1 cellular context compared by ENCODE assay signal in the genomic region with DNA sequence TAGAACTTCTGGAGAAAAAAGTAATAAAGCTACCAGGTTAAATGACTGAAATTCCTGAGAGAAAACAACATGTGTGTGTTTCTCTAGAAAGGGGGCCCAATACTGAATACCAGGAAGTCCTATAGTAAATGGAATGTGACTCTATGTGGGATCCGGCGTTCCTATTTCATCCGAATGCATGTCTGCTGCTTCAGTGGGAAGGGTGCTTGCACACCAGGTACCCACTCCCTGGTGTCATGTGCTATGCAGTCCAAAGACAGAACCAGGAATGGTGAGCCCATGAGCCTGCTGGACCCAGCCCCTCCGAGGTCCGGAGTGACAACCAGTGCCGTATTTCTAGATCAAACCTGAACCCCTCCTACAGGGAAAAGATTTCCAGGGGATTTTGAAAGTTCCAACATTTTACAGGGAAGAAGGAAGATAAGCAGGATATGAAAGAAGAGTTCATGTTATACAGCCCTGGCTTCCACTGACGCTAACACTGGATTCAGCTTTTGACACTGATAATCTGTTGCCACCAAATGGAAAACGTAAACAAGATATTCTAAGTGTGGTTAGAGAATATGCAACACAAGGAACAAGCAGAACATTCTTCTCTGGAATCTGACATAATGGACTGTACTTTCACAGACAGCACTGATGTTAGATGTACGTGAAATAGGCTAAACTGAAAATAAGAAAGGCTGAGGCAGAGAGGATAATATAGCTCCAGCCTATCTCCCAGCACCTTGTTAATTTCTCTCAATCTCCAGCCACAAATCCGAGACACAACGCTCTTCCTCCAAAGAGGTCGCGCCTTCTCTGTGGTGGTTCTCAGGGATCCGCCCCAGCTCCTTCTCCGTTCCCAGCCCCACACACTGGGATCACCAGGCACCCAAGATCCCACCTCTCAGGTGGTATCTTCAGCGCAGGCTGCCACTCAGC.
TF ChIP-seq lines count a peak whose summit lies in the region.

No MANE protein-coding gene starts in this region.

TF ChIP-seq in WTC11, 78 proteins besides CTCF, POLR2A, EP300 and RAD21 (continued from another document):
- TF ChIP-seq GTF2I (CRISPR knock-in tag; conservative IDR thresholded peaks at IDR 0.05) = no peak
- TF ChIP-seq CDX4 (CRISPR knock-in tag; IDR thresholded peaks at IDR 0.05; ENCODE audit: borderline replicate concordance) = no peak
- no peak for TF ChIP-seq ZSCAN18 (CRISPR knock-in tag; IDR thresholded peaks at IDR 0.05)
- no peak for TF ChIP-seq NFE2L1 (CRISPR knock-in tag; IDR thresholded peaks at IDR 0.05)
- TF ChIP-seq, protein P1, sequence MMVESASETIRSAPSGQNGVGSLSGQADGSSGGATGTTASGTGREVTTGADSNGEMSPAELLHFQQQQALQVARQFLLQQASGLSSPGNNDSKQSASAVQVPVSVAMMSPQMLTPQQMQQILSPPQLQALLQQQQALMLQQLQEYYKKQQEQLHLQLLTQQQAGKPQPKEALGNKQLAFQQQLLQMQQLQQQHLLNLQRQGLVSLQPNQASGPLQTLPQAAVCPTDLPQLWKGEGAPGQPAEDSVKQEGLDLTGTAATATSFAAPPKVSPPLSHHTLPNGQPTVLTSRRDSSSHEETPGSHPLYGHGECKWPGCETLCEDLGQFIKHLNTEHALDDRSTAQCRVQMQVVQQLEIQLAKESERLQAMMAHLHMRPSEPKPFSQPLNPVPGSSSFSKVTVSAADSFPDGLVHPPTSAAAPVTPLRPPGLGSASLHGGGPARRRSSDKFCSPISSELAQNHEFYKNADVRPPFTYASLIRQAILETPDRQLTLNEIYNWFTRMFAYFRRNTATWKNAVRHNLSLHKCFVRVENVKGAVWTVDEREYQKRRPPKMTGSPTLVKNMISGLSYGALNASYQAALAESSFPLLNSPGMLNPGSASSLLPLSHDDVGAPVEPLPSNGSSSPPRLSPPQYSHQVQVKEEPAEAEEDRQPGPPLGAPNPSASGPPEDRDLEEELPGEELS (CRISPR knock-in tag; IDR thresholded peaks at IDR 0.05) = no peak
- TF ChIP-seq CREB1 (CRISPR knock-in tag; IDR thresholded peaks at IDR 0.05) = no peak
- TF ChIP-seq, protein P2, sequence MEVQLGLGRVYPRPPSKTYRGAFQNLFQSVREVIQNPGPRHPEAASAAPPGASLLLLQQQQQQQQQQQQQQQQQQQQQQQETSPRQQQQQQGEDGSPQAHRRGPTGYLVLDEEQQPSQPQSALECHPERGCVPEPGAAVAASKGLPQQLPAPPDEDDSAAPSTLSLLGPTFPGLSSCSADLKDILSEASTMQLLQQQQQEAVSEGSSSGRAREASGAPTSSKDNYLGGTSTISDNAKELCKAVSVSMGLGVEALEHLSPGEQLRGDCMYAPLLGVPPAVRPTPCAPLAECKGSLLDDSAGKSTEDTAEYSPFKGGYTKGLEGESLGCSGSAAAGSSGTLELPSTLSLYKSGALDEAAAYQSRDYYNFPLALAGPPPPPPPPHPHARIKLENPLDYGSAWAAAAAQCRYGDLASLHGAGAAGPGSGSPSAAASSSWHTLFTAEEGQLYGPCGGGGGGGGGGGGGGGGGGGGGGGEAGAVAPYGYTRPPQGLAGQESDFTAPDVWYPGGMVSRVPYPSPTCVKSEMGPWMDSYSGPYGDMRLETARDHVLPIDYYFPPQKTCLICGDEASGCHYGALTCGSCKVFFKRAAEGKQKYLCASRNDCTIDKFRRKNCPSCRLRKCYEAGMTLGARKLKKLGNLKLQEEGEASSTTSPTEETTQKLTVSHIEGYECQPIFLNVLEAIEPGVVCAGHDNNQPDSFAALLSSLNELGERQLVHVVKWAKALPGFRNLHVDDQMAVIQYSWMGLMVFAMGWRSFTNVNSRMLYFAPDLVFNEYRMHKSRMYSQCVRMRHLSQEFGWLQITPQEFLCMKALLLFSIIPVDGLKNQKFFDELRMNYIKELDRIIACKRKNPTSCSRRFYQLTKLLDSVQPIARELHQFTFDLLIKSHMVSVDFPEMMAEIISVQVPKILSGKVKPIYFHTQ (CRISPR knock-in tag; IDR thresholded peaks at IDR 0.05) = no peak
- TF ChIP-seq IRF2 (CRISPR knock-in tag; IDR thresholded peaks at IDR 0.05; ENCODE audit: borderline replicate concordance, low read depth) = no peak
- no peak for TF ChIP-seq TEAD4 (CRISPR knock-in tag; IDR thresholded peaks at IDR 0.05)
- TF ChIP-seq ZNF281 (CRISPR knock-in tag; IDR thresholded peaks at IDR 0.05) = no peak
- no peak for TF ChIP-seq FOXJ3 (CRISPR knock-in tag; IDR thresholded peaks at IDR 0.05; ENCODE audit: borderline replicate concordance)
- TF ChIP-seq, protein P3, sequence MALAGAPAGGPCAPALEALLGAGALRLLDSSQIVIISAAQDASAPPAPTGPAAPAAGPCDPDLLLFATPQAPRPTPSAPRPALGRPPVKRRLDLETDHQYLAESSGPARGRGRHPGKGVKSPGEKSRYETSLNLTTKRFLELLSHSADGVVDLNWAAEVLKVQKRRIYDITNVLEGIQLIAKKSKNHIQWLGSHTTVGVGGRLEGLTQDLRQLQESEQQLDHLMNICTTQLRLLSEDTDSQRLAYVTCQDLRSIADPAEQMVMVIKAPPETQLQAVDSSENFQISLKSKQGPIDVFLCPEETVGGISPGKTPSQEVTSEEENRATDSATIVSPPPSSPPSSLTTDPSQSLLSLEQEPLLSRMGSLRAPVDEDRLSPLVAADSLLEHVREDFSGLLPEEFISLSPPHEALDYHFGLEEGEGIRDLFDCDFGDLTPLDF (CRISPR knock-in tag; IDR thresholded peaks at IDR 0.05) = no peak
- TF ChIP-seq, protein P4, sequence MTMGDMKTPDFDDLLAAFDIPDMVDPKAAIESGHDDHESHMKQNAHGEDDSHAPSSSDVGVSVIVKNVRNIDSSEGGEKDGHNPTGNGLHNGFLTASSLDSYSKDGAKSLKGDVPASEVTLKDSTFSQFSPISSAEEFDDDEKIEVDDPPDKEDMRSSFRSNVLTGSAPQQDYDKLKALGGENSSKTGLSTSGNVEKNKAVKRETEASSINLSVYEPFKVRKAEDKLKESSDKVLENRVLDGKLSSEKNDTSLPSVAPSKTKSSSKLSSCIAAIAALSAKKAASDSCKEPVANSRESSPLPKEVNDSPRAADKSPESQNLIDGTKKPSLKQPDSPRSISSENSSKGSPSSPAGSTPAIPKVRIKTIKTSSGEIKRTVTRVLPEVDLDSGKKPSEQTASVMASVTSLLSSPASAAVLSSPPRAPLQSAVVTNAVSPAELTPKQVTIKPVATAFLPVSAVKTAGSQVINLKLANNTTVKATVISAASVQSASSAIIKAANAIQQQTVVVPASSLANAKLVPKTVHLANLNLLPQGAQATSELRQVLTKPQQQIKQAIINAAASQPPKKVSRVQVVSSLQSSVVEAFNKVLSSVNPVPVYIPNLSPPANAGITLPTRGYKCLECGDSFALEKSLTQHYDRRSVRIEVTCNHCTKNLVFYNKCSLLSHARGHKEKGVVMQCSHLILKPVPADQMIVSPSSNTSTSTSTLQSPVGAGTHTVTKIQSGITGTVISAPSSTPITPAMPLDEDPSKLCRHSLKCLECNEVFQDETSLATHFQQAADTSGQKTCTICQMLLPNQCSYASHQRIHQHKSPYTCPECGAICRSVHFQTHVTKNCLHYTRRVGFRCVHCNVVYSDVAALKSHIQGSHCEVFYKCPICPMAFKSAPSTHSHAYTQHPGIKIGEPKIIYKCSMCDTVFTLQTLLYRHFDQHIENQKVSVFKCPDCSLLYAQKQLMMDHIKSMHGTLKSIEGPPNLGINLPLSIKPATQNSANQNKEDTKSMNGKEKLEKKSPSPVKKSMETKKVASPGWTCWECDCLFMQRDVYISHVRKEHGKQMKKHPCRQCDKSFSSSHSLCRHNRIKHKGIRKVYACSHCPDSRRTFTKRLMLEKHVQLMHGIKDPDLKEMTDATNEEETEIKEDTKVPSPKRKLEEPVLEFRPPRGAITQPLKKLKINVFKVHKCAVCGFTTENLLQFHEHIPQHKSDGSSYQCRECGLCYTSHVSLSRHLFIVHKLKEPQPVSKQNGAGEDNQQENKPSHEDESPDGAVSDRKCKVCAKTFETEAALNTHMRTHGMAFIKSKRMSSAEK (CRISPR knock-in tag; IDR thresholded peaks at IDR 0.05; ENCODE audit: borderline replicate concordance) = no peak
- no peak for TF ChIP-seq ZNF317 (CRISPR knock-in tag; IDR thresholded peaks at IDR 0.05; ENCODE audit: borderline replicate concordance, low read depth)
- TF ChIP-seq, protein P5, sequence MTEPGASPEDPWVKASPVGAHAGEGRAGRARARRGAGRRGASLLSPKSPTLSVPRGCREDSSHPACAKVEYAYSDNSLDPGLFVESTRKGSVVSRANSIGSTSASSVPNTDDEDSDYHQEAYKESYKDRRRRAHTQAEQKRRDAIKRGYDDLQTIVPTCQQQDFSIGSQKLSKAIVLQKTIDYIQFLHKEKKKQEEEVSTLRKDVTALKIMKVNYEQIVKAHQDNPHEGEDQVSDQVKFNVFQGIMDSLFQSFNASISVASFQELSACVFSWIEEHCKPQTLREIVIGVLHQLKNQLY (CRISPR knock-in tag; IDR thresholded peaks at IDR 0.05) = no peak
TF ChIP-seq in WTC11: peak in this region for 0.
